ENCODE assay signal across 17 cellular contexts in genomic region chr1:11951901-11952300, GRCh38.
"Had no signal": no experiment of that assay in that cellular context is flagged by ENCODE, and none has a peak within 500 bp of the region (broad histone marks: within the 10 kb centered on the region; RNA-seq: fewer than 3 reads in every experiment).

No MANE protein-coding gene starts in this region.

- H3K27ac Mint-ChIP-seq: activated naive CD4-positive, alpha-beta T cell treated with anti-CD3 and anti-CD28 coated beads, Interleukin-2, amount 10 ng/mL, durations not matched to agents 7 days and 5 days; activated T-helper 2 cell treated with anti-CD3 and anti-CD28 coated beads, Interferon-gamma antibody, Interleukin-2, Interleukin-4, amounts not matched to agents 10 μg/mL and 5 μg/mL and 100 μg/mL, durations not matched to agents 14 hours and 24 hours and 36 hours; naive B cell had no signal

- ATAC-seq: lower lobe of right lung had no signal

- H3K9me3 Mint-ChIP-seq: activated naive CD4-positive, alpha-beta T cell treated with anti-CD3 and anti-CD28 coated beads, Interleukin-2, amount 10 ng/mL, durations not matched to agents 7 days and 5 days; activated T-helper 2 cell treated with anti-CD3 and anti-CD28 coated beads, Interferon-gamma antibody, Interleukin-2, Interleukin-4, amounts not matched to agents 10 μg/mL and 5 μg/mL and 100 μg/mL, durations not matched to agents 14 hours and 24 hours and 36 hours; naive B cell had no signal

- DNase-seq: activated CD4-positive, alpha-beta T cell treated with anti-CD3 and anti-CD28 coated beads, Interleukin-2, amount 50 U/mL, for 4 hours; activated naive CD4-positive, alpha-beta T cell treated with anti-CD3 and anti-CD28 coated beads, Interleukin-2, amount 10 ng/mL, durations not matched to agents 7 days and 5 days; cortex of kidney; effector CD8-positive, alpha-beta T cell; foreskin fibroblast; lower lobe of right lung; midbrain; naive B cell; stimulated activated CD4-positive, alpha-beta T cell treated with anti-CD3 and anti-CD28 coated beads, Interleukin-15, amount 100 ng/mL, for 24 hours; stimulated activated CD4-positive, alpha-beta T cell treated with anti-CD3 and anti-CD28 coated beads, Interleukin-4, amount 100 ng/mL, for 1 hour; stimulated activated naive CD4-positive, alpha-beta T cell treated with Interleukin-2 at 50 U/mL for 16 hours; SW 1271; upper lobe of left lung had no signal

- H3K4me3 ChIP-seq: cardiac muscle cell, lower lobe of right lung, skin epidermis, suprapubic skin, upper lobe of left lung had no signal

- H3K27me3 Mint-ChIP-seq: activated naive CD4-positive, alpha-beta T cell treated with anti-CD3 and anti-CD28 coated beads, Interleukin-2, amount 10 ng/mL, durations not matched to agents 7 days and 5 days; naive B cell had no signal

- H3K27ac ChIP-seq: cardiac muscle cell, lower lobe of right lung, skin epidermis, suprapubic skin had no signal

- H3K4me3 Mint-ChIP-seq: activated naive CD4-positive, alpha-beta T cell treated with anti-CD3 and anti-CD28 coated beads, Interleukin-2, amount 10 ng/mL, durations not matched to agents 7 days and 5 days; naive B cell had no signal

- H3K36me3 Mint-ChIP-seq: naive B cell had no signal

- H3K9me3 ChIP-seq: lower lobe of right lung, suprapubic skin, upper lobe of left lung had no signal

- H3K27me3 ChIP-seq: cardiac muscle cell, suprapubic skin, upper lobe of left lung had no signal

- H3K4me1 ChIP-seq: lower lobe of right lung, suprapubic skin, upper lobe of left lung had no signal

- H3K4me1 Mint-ChIP-seq: activated naive CD4-positive, alpha-beta T cell treated with anti-CD3 and anti-CD28 coated beads, Interleukin-2, amount 10 ng/mL, durations not matched to agents 7 days and 5 days; naive B cell had no signal
